1 cellular context compared by ENCODE assay signal in genomic region chr19:50925734-50926133, GRCh38.
TF ChIP-seq lines count a peak whose summit lies in the region.

No MANE protein-coding gene starts in this region.

TF ChIP-seq in HepG2, 621 proteins besides CTCF, POLR2A, EP300 and RAD21:
- TF ChIP-seq CEBPB (IDR thresholded peaks at IDR 0.05; ENCODE audit: borderline replicate concordance, low read depth, low read length) (peak; percentile 30; the same call in 1 of the 2 replicates), SOX5 (CRISPR knock-in tag; IDR thresholded peaks at IDR 0.05; ENCODE audit: borderline replicate concordance) (no peak)
TF ChIP-seq in HepG2: peak in this region for 1.
